Comparison of ENCODE assay signal across 16 cellular contexts in genomic region chr2:186696804-186697203, GRCh38. TPM values are rescaled to one million over a fixed set of nuclear protein-coding genes. Genes with fewer than 3 reads are reported as not detected.
DNase-seq lines count a peak whose midpoint lies in the region; ATAC-seq and TF ChIP-seq lines count a peak whose summit lies in the region.
"Had no signal": no experiment of that assay in that cellular context is flagged by ENCODE, and none has a peak within 500 bp of the region (broad histone marks: within the 10 kb centered on the region; RNA-seq: fewer than 3 reads in every experiment).

No MANE protein-coding gene starts in this region.

- intact Hi-C loops in natural killer cell (cut with micrococcal nuclease), result no loop called here
- intact Hi-C loops in spleen (cut with DNase I; ENCODE audit: low total_unique reads), result no loop called here

- H3K27me3 Mint-ChIP-seq in natural killer cell (ENCODE audit: low read depth in 2 of 2) (peaks cover 29 to 52% of the 10 kb centered on the region in 2 donors), type B pancreatic cell (peaks cover 15% of the 10 kb centered on the region)
- peaks cover 34 to 61% of the 10 kb centered on the region in 2 donors for H3K27me3 Mint-ChIP-seq in natural killer cell treated with Interleukin-12 subunit alpha and Interleukin-12 subunit beta and Interleukin-15 and Interleukin-18, amount 100 ng/mL, for 72 hours

- no peaks in the 10 kb centered on the region for H3K9me2 ChIP-seq in neural cell (ENCODE audit: insufficient read depth, low read length)

- no peak overlapping the region for H3K27ac Mint-ChIP-seq in natural killer cell
- H3K27ac Mint-ChIP-seq in natural killer cell treated with Interleukin-12 subunit alpha and Interleukin-12 subunit beta and Interleukin-15 and Interleukin-18, amount 100 ng/mL, for 72 hours, result no peak overlapping the region
- H3K27ac Mint-ChIP-seq in type B pancreatic cell, result no peak overlapping the region
- H3K27ac Mint-ChIP-seq: CD8-positive, alpha-beta memory T cell; IgD-negative memory B cell had no signal

- no peak for TF ChIP-seq RAD21 in neural cell (conservative IDR thresholded peaks at IDR 0.05)

- H3K4me3 ChIP-seq in neural cell (ENCODE audit: low read length) (peak overlapping the region; percentile 79), spleen (no peak overlapping the region)
- H3K4me3 ChIP-seq: BLaER1, HAP-1 had no signal

- 46 to 59% (median 48%) methylated on average over 4 of the region's 4 CpGs for WGBS in spleen, 5 donors

- H3K36me3 Mint-ChIP-seq in natural killer cell, result no peaks in the 10 kb centered on the region
- H3K36me3 Mint-ChIP-seq in natural killer cell treated with Interleukin-12 subunit alpha and Interleukin-12 subunit beta and Interleukin-15 and Interleukin-18, amount 100 ng/mL, for 72 hours, result no peaks in the 10 kb centered on the region
- H3K36me3 Mint-ChIP-seq in type B pancreatic cell, result peaks cover 3% of the 10 kb centered on the region
- H3K36me3 Mint-ChIP-seq: CD8-positive, alpha-beta memory T cell; IgD-negative memory B cell had no signal

- H3F3A ChIP-seq in neural cell (ENCODE audit: insufficient read depth, low read length, poor library complexity, severe bottlenecking), result no peaks in the 10 kb centered on the region

- H4K20me1 ChIP-seq in neural cell (ENCODE audit: insufficient read depth), result no peaks in the 10 kb centered on the region
- H4K20me1 ChIP-seq: BLaER1 had no signal

- H3K36me3 ChIP-seq in neural cell (ENCODE audit: insufficient read depth, low read length), result no peaks in the 10 kb centered on the region
- no peaks in the 10 kb centered on the region for H3K36me3 ChIP-seq in spleen
- H3K36me3 ChIP-seq: BLaER1, HAP-1 had no signal

- TF ChIP-seq CTCF in natural killer cell (IDR thresholded peaks at IDR 0.05), result no peak
- no peak for TF ChIP-seq CTCF in neural cell (IDR thresholded peaks at IDR 0.05; ENCODE audit: poor library complexity, severe bottlenecking)
- no peak for TF ChIP-seq CTCF in type B pancreatic cell (conservative IDR thresholded peaks at IDR 0.05)
- TF ChIP-seq CTCF in spleen (IDR thresholded peaks at IDR 0.05 in 8 of 11, conservative IDR thresholded peaks at IDR 0.05 in 3 of 11), result no peak

- H3K4me1 Mint-ChIP-seq in natural killer cell, result peaks cover 15 to 16% of the 10 kb centered on the region in 2 donors
- H3K4me1 Mint-ChIP-seq in natural killer cell treated with Interleukin-12 subunit alpha and Interleukin-12 subunit beta and Interleukin-15 and Interleukin-18, amount 100 ng/mL, for 72 hours (ENCODE audit: low read depth in 2 of 2), result peaks cover 9 to 12% of the 10 kb centered on the region in 2 donors
- peaks cover 13% of the 10 kb centered on the region for H3K4me1 Mint-ChIP-seq in type B pancreatic cell (ENCODE audit: unreplicated experiment)

- H3K4me1 ChIP-seq in spleen, result peaks cover 0 to 27% (median 14%) of the 10 kb centered on the region in 6 donors

- H3K79me2 ChIP-seq in neural cell (replicated peaks; ENCODE audit: insufficient read depth, low read length), result peaks cover 72% of the 10 kb centered on the region

- H3K4me3 Mint-ChIP-seq in natural killer cell (peak overlapping the region; percentile 1), type B pancreatic cell (peak overlapping the region; percentile 34)
- H3K4me3 Mint-ChIP-seq in natural killer cell treated with Interleukin-12 subunit alpha and Interleukin-12 subunit beta and Interleukin-15 and Interleukin-18, amount 100 ng/mL, for 72 hours, result no peak overlapping the region

- no peak for TF ChIP-seq EP300 in neural cell (conservative IDR thresholded peaks at IDR 0.05; ENCODE audit: poor library complexity, severe bottlenecking)

- H3K27me3 ChIP-seq in neural cell (ENCODE audit: insufficient read depth, low read depth, low read length), result no peaks in the 10 kb centered on the region
- peaks cover 0 to 26% (median 8%) of the 10 kb centered on the region in 7 donors for H3K27me3 ChIP-seq in spleen (replicated peaks in 1 of 7)

- H3K9ac ChIP-seq in neural cell (ENCODE audit: low read length), result no peak overlapping the region
- H3K9ac ChIP-seq: BLaER1 had no signal

- peak overlapping the region; percentile 95 for H3K4me2 ChIP-seq in neural cell (ENCODE audit: low read length)
- H3K4me2 ChIP-seq: BLaER1 had no signal

- H3K27ac ChIP-seq in cingulate gyrus (ENCODE audit: low read depth, low read length) (peak overlapping the region; percentile 34), neural cell (ENCODE audit: low read length) (no peak overlapping the region), spleen (no peak overlapping the region)
- H3K27ac ChIP-seq: BLaER1 had no signal

- ATAC-seq in natural killer cell, result no peak
- no peak for ATAC-seq in natural killer cell treated with Interleukin-12 subunit alpha and Interleukin-12 subunit beta and Interleukin-15 and Interleukin-18, amount 100 ng/mL, for 72 hours
- no peak for ATAC-seq in GM21381 (IDR thresholded peaks at IDR 0.05; ENCODE audit: unreplicated experiment)

- TF ChIP-seq POLR2A in spleen (IDR thresholded peaks at IDR 0.05), result no peak

- H3K9me3 ChIP-seq in neural cell (ENCODE audit: low read length) (no peaks in the 10 kb centered on the region), spleen (no peaks in the 10 kb centered on the region)
- H3K9me3 ChIP-seq: BLaER1, HAP-1 had no signal

- H3K9me3 Mint-ChIP-seq in natural killer cell (peaks cover 0 to 3% of the 10 kb centered on the region in 2 donors), type B pancreatic cell (no peaks in the 10 kb centered on the region)
- no peaks in the 10 kb centered on the region for H3K9me3 Mint-ChIP-seq in natural killer cell treated with Interleukin-12 subunit alpha and Interleukin-12 subunit beta and Interleukin-15 and Interleukin-18, amount 100 ng/mL, for 72 hours
- H3K9me3 Mint-ChIP-seq: CD8-positive, alpha-beta memory T cell; IgD-negative memory B cell had no signal

- no peak overlapping the region for H2AFZ ChIP-seq in neural cell (ENCODE audit: low read depth, low read length)

- DNase-seq in natural killer cell (no peak), type B pancreatic cell (ENCODE audit: extremely low spot score, unreplicated experiment) (no peak), HCEC 1CT (no peak), spleen (no peak)
- DNase-seq in natural killer cell treated with Interleukin-12 subunit alpha and Interleukin-12 subunit beta and Interleukin-15 and Interleukin-18, amount 100 ng/mL, for 72 hours (ENCODE audit: low spot score), result no peak
- DNase-seq: 8988T; AML-193; CD8-positive, alpha-beta memory T cell; GF-D8 had no signal

TF ChIP-seq in neural cell, 6 proteins besides CTCF, POLR2A, EP300 and RAD21:
- TF ChIP-seq POLR2AphosphoS5 (IDR thresholded peaks at IDR 0.05) (no peak), TAF1 (IDR thresholded peaks at IDR 0.05; ENCODE audit: low read depth) (no peak), EZH2 (IDR thresholded peaks at IDR 0.05; ENCODE audit: borderline replicate concordance, insufficient read depth, low read length, poor library complexity, severe bottlenecking) (no peak), REST (IDR thresholded peaks at IDR 0.05; ENCODE audit: borderline replicate concordance) (no peak), SMC3 (conservative IDR thresholded peaks at IDR 0.05; ENCODE audit: poor library complexity) (no peak), MXI1 (conservative IDR thresholded peaks at IDR 0.05; ENCODE audit: poor library complexity, severe bottlenecking) (no peak)

RNA-seq across cellular contexts. Expression of gene FAM171B, which starts 2.9 kb away (rescaled TPM):
- total RNA-seq in natural killer cell (1 to 10 TPM in 2 of 3 donors, under 1 TPM in 1; 0.26 to 1.3 (median 1.3) TPM), type B pancreatic cell (ENCODE audit: low replicate concordance) (7.4 and 21.2 TPM in 2 replicates), spleen (1 to 10 TPM; 3.2 to 6.4 (median 5.0) TPM)
- total RNA-seq in natural killer cell treated with Interleukin-12 subunit alpha and Interleukin-12 subunit beta and Interleukin-15 and Interleukin-18, amount 100 ng/mL, for 72 hours, result under 1 TPM; 0.50 to 0.61 TPM
- polyA plus RNA-seq in neural cell (28.3 and 31.9 TPM in 2 replicates), spleen (under 1 TPM; 0.33 to 0.51 (median 0.35) TPM)
- polyA minus RNA-seq in neural cell, result 95.9 and 106 TPM in 2 replicates
- total RNA-seq: HT-29 had no signal
- polyA plus RNA-seq: IgD-negative memory B cell had no signal
